ENCODE assay signal across 8 cellular contexts in genomic region chr1:1137256-1138045, GRCh38. TPM values are rescaled to one million over a fixed set of nuclear protein-coding genes. Genes with fewer than 3 reads are reported as not detected.
DNase-seq lines count a peak whose midpoint lies in the region; ATAC-seq, FAIRE-seq and TF ChIP-seq lines count a peak whose summit lies in the region.

No MANE protein-coding gene starts in this region.

- H3K4me3 ChIP-seq in small intestine (ENCODE audit: low read depth in 1 of 2, low read length in 2 of 2) = peak overlapping the region; percentile 49 to 69

- no peaks in the 10 kb centered on the region for H3K27me3 ChIP-seq in small intestine (ENCODE audit: control insufficient read depth in 2 of 2, insufficient read depth in 2 of 2, low read length in 2 of 2)

- WGBS in small intestine, 3 donors = 4 to 10% (median 8%) methylated on average over 27 to 36 of the region's 36 CpGs

- H3K36me3 ChIP-seq in small intestine (ENCODE audit: control insufficient read depth in 2 of 2, insufficient read depth in 2 of 2, low read length in 2 of 2) = no peaks in the 10 kb centered on the region

- no peak for TF ChIP-seq CTCF in GM10248 (IDR thresholded peaks at IDR 0.05; ENCODE audit: control extremely low read depth, extremely low read depth, low read depth, missing control alignments)
- TF ChIP-seq CTCF in HFFc6 (IDR thresholded peaks at IDR 0.05) = no peak

- POLR2A ChIA-PET in GM10248 (lab: Yijun Ruan, JAX) = no interaction called here

- FAIRE-seq in small intestine (lab: Jason Lieb, UNC) = no peak

- peak; percentile 89 for DNase-seq in GM10248 (ENCODE audit: extremely low spot score)
- DNase-seq in NCI-H1105 (lab: John Stamatoyannopoulos, UW) = peak; percentile 24
- DNase-seq in activated T-cell treated with anti-CD3 and anti-CD28 coated beads, Interleukin-2, amount 50 U/mL, for 4 hours = peak; percentile 72
- DNase-seq in small intestine = peak; percentile 61
- no peak for DNase-seq in SHP77 (lab: John Stamatoyannopoulos, UW)
- DNase-seq in NCI-H1092 treated with DMSO at 0.1 percent for 48 hours (lab: John Stamatoyannopoulos, UW) = no peak
- DNase-seq in HFFc6 = no peak
- no peak for DNase-seq in EL

- no peaks in the 10 kb centered on the region for H3K36me3 Mint-ChIP-seq in activated T-cell treated with anti-CD3 and anti-CD28 coated beads, Interleukin-2, amount 50 U/mL, for 4 hours (ENCODE audit: insufficient read depth)
- no peaks in the 10 kb centered on the region for H3K36me3 Mint-ChIP-seq in HFFc6 (ENCODE audit: low read depth)

- no peaks in the 10 kb centered on the region for H3K9me3 ChIP-seq in small intestine (ENCODE audit: control insufficient read depth, low read depth)

- H3K4me3 Mint-ChIP-seq in activated T-cell treated with anti-CD3 and anti-CD28 coated beads, Interleukin-2, amount 50 U/mL, for 4 hours = peak overlapping the region; percentile 67
- H3K4me3 Mint-ChIP-seq in HFFc6 = no peak overlapping the region

- peaks cover 8 to 10% of the 10 kb centered on the region in 2 donors for H3K4me1 ChIP-seq in small intestine (ENCODE audit: control insufficient read depth in 2 of 2, insufficient read depth in 1 of 2, low read depth in 1 of 2, low read length in 1 of 2)

- CTCF ChIA-PET in GM10248 (lab: Yijun Ruan, JAX) = interaction anchor here (0.9 to 2.1 kb wide), 4 partner anchors 15 to 154 kb away, joined by 3 to 12 read pairs (median 4); no protein-coding TSS in a partner anchor

- peak overlapping the region; percentile 93 to 99 for H3K27ac ChIP-seq in small intestine (ENCODE audit: low read depth in 1 of 2, low read length in 1 of 2)

- no peaks in the 10 kb centered on the region for H3K9me3 Mint-ChIP-seq in activated T-cell treated with anti-CD3 and anti-CD28 coated beads, Interleukin-2, amount 50 U/mL, for 4 hours
- H3K9me3 Mint-ChIP-seq in HFFc6 = no peaks in the 10 kb centered on the region

- ATAC-seq in activated T-cell treated with anti-CD3 and anti-CD28 coated beads, Interleukin-2, amount 50 U/mL, for 4 hours = peak; percentile 82 to 86

- no peaks in the 10 kb centered on the region for H3K27me3 Mint-ChIP-seq in activated T-cell treated with anti-CD3 and anti-CD28 coated beads, Interleukin-2, amount 50 U/mL, for 4 hours (ENCODE audit: low read depth)
- peaks cover 11% of the 10 kb centered on the region for H3K27me3 Mint-ChIP-seq in HFFc6 (ENCODE audit: insufficient read depth)

- H3K27ac Mint-ChIP-seq in HFFc6 = no peak overlapping the region

- peaks cover 14% of the 10 kb centered on the region for H3K4me1 Mint-ChIP-seq in activated T-cell treated with anti-CD3 and anti-CD28 coated beads, Interleukin-2, amount 50 U/mL, for 4 hours (ENCODE audit: low read depth)
- H3K4me1 Mint-ChIP-seq in HFFc6 (ENCODE audit: low read depth) = no peaks in the 10 kb centered on the region

RNA-seq across cellular contexts. Expression of gene C1orf159, which starts 21.6 kb away (rescaled TPM):
- 10 to 100 TPM; 22.3 to 27.6 (median 26.8) TPM for total RNA-seq in activated T-cell treated with anti-CD3 and anti-CD28 coated beads, Interleukin-2, amount 50 U/mL, for 4 hours
- 10 to 100 TPM; 12.4 to 19.0 (median 12.7) TPM for polyA plus RNA-seq in small intestine
- total RNA-seq in HFFc6 (2021; fragmentation: NEBNext Ultra II Directional; extraction: Animal tissue kit (Norgen Biotek cat#: 25700)) = 10 to 100 TPM in 1 of 6 experiments, 1 to 10 TPM in 5; 8.7 to 10.3 (median 9.6) TPM

RNA-seq across cellular contexts. Expression of gene TTLL10, which starts 36.2 kb away (rescaled TPM):
- total RNA-seq in activated T-cell treated with anti-CD3 and anti-CD28 coated beads, Interleukin-2, amount 50 U/mL, for 4 hours = not detected
- polyA plus RNA-seq in small intestine = under 1 TPM in 1 of 3 donors, not detected in 2; 0.36 TPM
- total RNA-seq in HFFc6 (2021; fragmentation: NEBNext Ultra II Directional; extraction: Animal tissue kit (Norgen Biotek cat#: 25700)) = not detected

Comparison
In these comparisons a context has a peak if more than half of its experiments do, and no peak if none do; other contexts are left out.
1. DNase-seq: peak in GM10248 (single experiment), NCI-H1105 (single experiment), activated T-cell treated with anti-CD3 and anti-CD28 coated beads, Interleukin-2, amount 50 U/mL, for 4 hours (single experiment) and small intestine (single experiment); none in SHP77 (0 of 2), NCI-H1092 treated with DMSO at 0.1 percent for 48 hours (single experiment), HFFc6 (single experiment) and EL (single experiment).